21 cellular contexts compared by ENCODE assay signal in the genomic region with DNA sequence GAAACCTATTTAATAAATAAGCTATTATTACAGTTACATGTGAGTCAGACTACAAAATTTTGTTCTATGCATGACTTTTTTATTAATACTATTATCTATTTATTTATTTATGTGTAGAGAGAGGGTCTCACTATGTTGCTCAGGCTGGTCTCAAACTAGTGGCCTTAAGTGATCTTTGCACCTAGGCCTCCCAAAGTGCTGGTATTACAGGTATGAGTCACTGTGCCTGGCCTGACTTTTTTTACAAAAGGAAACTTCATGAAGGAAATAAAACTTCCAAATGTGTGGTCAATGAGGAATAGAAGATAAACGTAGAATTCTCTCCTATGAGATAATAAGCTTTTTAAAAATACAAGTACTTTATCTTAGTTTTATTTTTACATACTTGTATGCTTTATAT. TPM values are rescaled to one million over a fixed set of nuclear protein-coding genes. Genes with fewer than 3 reads are reported as not detected.
"Had no signal": no experiment of that assay in that cellular context is flagged by ENCODE, and none has a peak within 500 bp of the region (broad histone marks: within the 10 kb centered on the region; RNA-seq: fewer than 3 reads in every experiment).

No MANE protein-coding gene starts in this region.

- H3K4me3 ChIP-seq: Peyer's patch had no signal

- H3K27ac ChIP-seq: KMS-11, Peyer's patch had no signal

- H3K27me3 Mint-ChIP-seq: activated naive CD8-positive, alpha-beta T cell had no signal

- DNase-seq: activated B cell treated with CpG ODN at 0.5 μM for 24 hours; activated CD4-positive, alpha-beta memory T cell treated with anti-CD3 and anti-CD28 coated beads for 36 hours; activated CD4-positive, alpha-beta T cell treated with anti-CD3 and anti-CD28 coated beads for 1 hour; activated CD4-positive, alpha-beta T cell treated with anti-CD3 and anti-CD28 coated beads, Interleukin-2, amount 10 ng/mL, durations not matched to agents 24 days and 14 days; activated CD8-positive, alpha-beta memory T cell treated with anti-CD3 and anti-CD28 coated beads for 24 hours; activated effector memory CD4-positive, alpha-beta T cell treated with anti-CD3 and anti-CD28 coated beads, Interleukin-2, amount 50 U/mL, for 16 hours; activated naive CD4-positive, alpha-beta T cell treated with anti-CD3 and anti-CD28 coated beads for 36 hours; activated T-cell treated with anti-CD3 and anti-CD28 coated beads, Interleukin-2, amount 50 U/mL, for 4 hours; amygdala; MM.1S; NCI-H1105; NCI-H1436 treated with DMSO at 0.1 percent for 48 hours; NCI-H187; NCI-H2081; NCI-H510A treated with DMSO at 0.1 percent for 48 hours; SHP77; T-helper 17 cell; T-helper 9 cell had no signal

- H3K9me3 ChIP-seq: Peyer's patch had no signal

- H3K9me3 Mint-ChIP-seq: activated B cell treated with CpG ODN at 0.5 μM for 24 hours; activated CD4-positive, alpha-beta memory T cell treated with anti-CD3 and anti-CD28 coated beads for 36 hours; activated CD4-positive, alpha-beta T cell treated with anti-CD3 and anti-CD28 coated beads, Interleukin-2, amount 10 ng/mL, durations not matched to agents 24 days and 14 days; activated naive CD4-positive, alpha-beta T cell treated with anti-CD3 and anti-CD28 coated beads for 36 hours; activated T-cell treated with anti-CD3 and anti-CD28 coated beads, Interleukin-2, amount 50 U/mL, for 4 hours had no signal

- H3K36me3 Mint-ChIP-seq: activated CD4-positive, alpha-beta memory T cell treated with anti-CD3 and anti-CD28 coated beads for 36 hours; activated naive CD8-positive, alpha-beta T cell had no signal

- H3K4me1 Mint-ChIP-seq: activated B cell treated with CpG ODN at 0.5 μM for 24 hours, T-helper 17 cell had no signal

- H3K4me3 Mint-ChIP-seq: activated B cell treated with CpG ODN at 0.5 μM for 24 hours; activated CD4-positive, alpha-beta memory T cell treated with anti-CD3 and anti-CD28 coated beads for 36 hours; activated CD4-positive, alpha-beta T cell treated with anti-CD3 and anti-CD28 coated beads, Interleukin-2, amount 10 ng/mL, durations not matched to agents 24 days and 14 days; activated naive CD4-positive, alpha-beta T cell treated with anti-CD3 and anti-CD28 coated beads for 36 hours; activated naive CD8-positive, alpha-beta T cell; activated T-cell treated with anti-CD3 and anti-CD28 coated beads, Interleukin-2, amount 50 U/mL, for 4 hours; T-helper 17 cell had no signal

- H3K36me3 ChIP-seq: Peyer's patch had no signal

- H3K9ac ChIP-seq: KMS-11 had no signal

- H3K27ac Mint-ChIP-seq: activated B cell treated with CpG ODN at 0.5 μM for 24 hours; activated CD4-positive, alpha-beta memory T cell treated with anti-CD3 and anti-CD28 coated beads for 36 hours; activated CD4-positive, alpha-beta T cell treated with anti-CD3 and anti-CD28 coated beads, Interleukin-2, amount 10 ng/mL, durations not matched to agents 24 days and 14 days; activated naive CD4-positive, alpha-beta T cell treated with anti-CD3 and anti-CD28 coated beads for 36 hours; activated naive CD8-positive, alpha-beta T cell; T-helper 17 cell had no signal

- H3K27me3 ChIP-seq: Peyer's patch had no signal

- ATAC-seq: activated T-cell treated with anti-CD3 and anti-CD28 coated beads, Interleukin-2, amount 50 U/mL, for 4 hours; T-helper 17 cell had no signal

- H3K4me2 ChIP-seq: KMS-11 had no signal

RNA-seq across cellular contexts. Expression of gene COL28A1, which starts 19.0 kb away (rescaled TPM):
- total RNA-seq: activated CD4-positive, alpha-beta T cell treated with anti-CD3 and anti-CD28 coated beads, Interleukin-2, amount 10 ng/mL, durations not matched to agents 24 days and 14 days; activated naive CD4-positive, alpha-beta T cell treated with anti-CD3 and anti-CD28 coated beads for 36 hours had no signal
